ENCODE assay signal across 8 cellular contexts in genomic region chrX:74421181-74422028, GRCh38. TPM values are rescaled to one million over a fixed set of nuclear protein-coding genes. Genes with fewer than 3 reads are reported as not detected.
DNase-seq lines count a peak whose midpoint lies in the region; ATAC-seq and TF ChIP-seq lines count a peak whose summit lies in the region.

Gene SLC16A2 (plus strand): TSS chrX:74421493. CDS start chrX:74421638, 145 bp downstream.

- DNase-seq in Caki2 (ENCODE audit: low read depth) (peak; percentile 47), HPDE6-E6E7 (ENCODE audit: extremely low spot score) (peak; percentile 25), T-cell (peak in 24 of 34 experiments; percentile 2 to 35 (median 18)), MCF 10A (ENCODE audit: unreplicated experiment) (peak; percentile 69), renal cortical epithelial cell (ENCODE audit: low read depth) (peak; percentile 57), erythroblast (lab: John Stamatoyannopoulos, UW) (no peak)

- peak within 1 kb of the TSS; percentile 53 for H3K4me3 ChIP-seq in iPS-11a (ENCODE audit: low read depth, low read length)

- H3K27me3 Mint-ChIP-seq in T-cell, result peaks cover 19 to 34% of the 10 kb centered on the region in 2 donors
- peaks cover 11% of the 10 kb centered on the region for H3K27me3 Mint-ChIP-seq in MCF 10A (ENCODE audit: insufficient read depth, unreplicated experiment)

- no peak within 1 kb of the TSS for H3K27ac Mint-ChIP-seq in T-cell
- H3K27ac Mint-ChIP-seq in MCF 10A (ENCODE audit: low read depth, unreplicated experiment), result peak within 1 kb of the TSS; percentile 56

- no peaks in the 10 kb centered on the region for H3K36me3 Mint-ChIP-seq in T-cell
- no peaks in the 10 kb centered on the region for H3K36me3 Mint-ChIP-seq in MCF 10A (ENCODE audit: insufficient read depth, unreplicated experiment)

- no peak for TF ChIP-seq POLR2A in erythroblast (IDR thresholded peaks at IDR 0.05; ENCODE audit: low read length)

- BruUV-seq in MCF 10A (replicated peaks; lab: Mats Ljungman, UMichigan), result no TSS peak

- CTCF ChIA-PET in T-cell (lab: Charles Lee) (no interaction called here), MCF 10A (lab: Yijun Ruan, JAX) (interaction anchor here (0.6 to 3.1 kb wide), 9 partner anchors 11 to 1184 kb away, joined by 3 to 13 read pairs (median 3); no protein-coding TSS in a partner anchor)

- POLR2A ChIA-PET in T-cell (lab: Charles Lee) (interaction anchor here in 1 of 2 donors (0.6 kb wide), 1 partner anchor 173 kb away, joined by 3 read pairs; no protein-coding TSS in a partner anchor), MCF 10A (lab: Yijun Ruan, JAX) (interaction anchor here (0.6 to 6.0 kb wide), 9 partner anchors 11 to 369 kb away, joined by 3 to 51 read pairs (median 3); no protein-coding TSS in a partner anchor)

- no peaks in the 10 kb centered on the region for H3K9me3 Mint-ChIP-seq in T-cell
- H3K9me3 Mint-ChIP-seq in MCF 10A (ENCODE audit: unreplicated experiment), result no peaks in the 10 kb centered on the region

- H3K4me3 Mint-ChIP-seq in T-cell (peak within 1 kb of the TSS; percentile 73 to 85 (median 75)), MCF 10A (ENCODE audit: unreplicated experiment) (peak within 1 kb of the TSS; percentile 89)

- peak; percentile 56 to 67 (median 62) for ATAC-seq in T-cell (replicated peaks in 1 of 4)
- ATAC-seq in HG03521 (IDR thresholded peaks at IDR 0.05; ENCODE audit: unreplicated experiment), result no peak

- H3K4me1 Mint-ChIP-seq in T-cell (peaks cover 5 to 14% (median 6%) of the 10 kb centered on the region in 3 donors), MCF 10A (ENCODE audit: insufficient read depth, unreplicated experiment) (no peaks in the 10 kb centered on the region)

- intact Hi-C loops in MCF 10A (cut with micrococcal nuclease), result loop anchor here (1.0 to 10.0 kb wide), 3 partner anchors 30 to 113 kb away; no protein-coding TSS in a partner anchor

- no peak for TF ChIP-seq CTCF in MCF 10A (IDR thresholded peaks at IDR 0.05; ENCODE audit: unreplicated experiment)

- in situ Hi-C loops in Caki2 (cut with HindIII; ENCODE audit: low pct_unique_long_range_greater_than_20kb, low sequenced_read_pairs), result no loop called here

RNA-seq across cellular contexts. Expression of gene SLC16A2, which starts in this region (rescaled TPM):
- 0.14 and 0.70 TPM in 2 replicates for total RNA-seq in Caki2 (2014; rRNA removed; shearing (Covaris generic); ENCODE audit: low replicate concordance)
- total RNA-seq in T-cell, result under 1 TPM; 0.23 to 0.41 (median 0.35) TPM
- 11.9 and 13.7 TPM in 2 replicates for total RNA-seq in MCF 10A (2022)
- 5.9 and 19.5 TPM in 2 replicates for total RNA-seq in renal cortical epithelial cell

Comparison
In these comparisons a context has a peak if more than half of its experiments do, and no peak if none do; other contexts are left out.
1. Peak in DNase-seq in Caki2; RNA of the gene not detected or under 1 TPM.
2. Peak in DNase-seq and ATAC-seq in T-cell; RNA of the gene not detected or under 1 TPM.
3. DNase-seq: peak in HPDE6-E6E7 (single experiment), MCF 10A (single experiment) and renal cortical epithelial cell (single experiment); none in erythroblast (0 of 2).